ENCODE assay signal across 20 cellular contexts in the genomic region with DNA sequence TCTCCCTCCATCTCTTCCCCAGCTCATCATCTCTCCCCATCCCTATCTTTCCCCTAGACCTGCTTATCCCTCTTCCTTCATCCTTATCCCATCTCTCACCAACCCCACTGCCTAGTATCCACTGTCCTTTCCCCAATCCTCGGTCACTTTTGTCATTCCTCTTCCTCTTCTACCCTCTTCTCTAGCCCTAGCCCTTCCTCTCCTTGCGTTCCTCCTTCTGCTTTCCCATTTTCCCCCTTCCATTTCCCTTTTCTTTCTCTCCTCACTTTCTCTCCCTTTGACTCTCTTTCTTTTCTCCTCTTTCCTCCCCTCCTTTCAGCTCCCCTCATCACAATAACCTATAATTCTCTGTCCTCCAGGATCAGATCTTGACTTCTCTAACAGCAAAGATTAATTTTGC.
DNase-seq lines count a peak whose midpoint lies in the region; ATAC-seq, FAIRE-seq and TF ChIP-seq lines count a peak whose summit lies in the region.
"Had no signal": no experiment of that assay in that cellular context is flagged by ENCODE, and none has a peak within 500 bp of the region (broad histone marks: within the 10 kb centered on the region; RNA-seq: fewer than 3 reads in every experiment).

No MANE protein-coding gene starts in this region.

- H3K4me1 Mint-ChIP-seq in central memory CD8-positive, alpha-beta T cell = peaks cover 4% of the 10 kb centered on the region
- H3K4me1 Mint-ChIP-seq in progenitor cell of endocrine pancreas (ENCODE audit: low read depth) = no peaks in the 10 kb centered on the region
- H3K4me1 Mint-ChIP-seq: B cell had no signal

- POLR2A ChIA-PET in HepG2 (lab: Yijun Ruan, JAX) = no interaction called here

- in situ Hi-C loops in HepG2 (cut with HindIII; ENCODE audit: extremely low pct_ligation_motif_present, low pct_unique_long_range_greater_than_20kb) = no loop called here

- H3K27me3 ChIP-seq in HepG2 (ENCODE audit: control insufficient read depth in 1 of 2, insufficient read depth in 2 of 2, low read length in 2 of 2) (no peaks in the 10 kb centered on the region), right lobe of liver (no peaks in the 10 kb centered on the region)
- H3K27me3 ChIP-seq: BLaER1 treated with 17β-estradiol and CSF1 and Interleukin-3, amounts not matched to agents 10 nM and 100 nM had no signal

- CTCF ChIA-PET in HepG2 (lab: Yijun Ruan, JAX; ENCODE audit: low intra/inter-chr PET ratio, low total read pairs) = no interaction called here

- BruUV-seq in HepG2 (replicated peaks; lab: Mats Ljungman, UMichigan) = no TSS peak

- no peaks in the 10 kb centered on the region for H3K9me3 Mint-ChIP-seq in central memory CD8-positive, alpha-beta T cell
- H3K9me3 Mint-ChIP-seq in progenitor cell of endocrine pancreas (ENCODE audit: low read depth) = no peaks in the 10 kb centered on the region
- H3K9me3 Mint-ChIP-seq: CD4-positive, alpha-beta T cell; CD8-positive, alpha-beta T cell had no signal

- H3K4me1 ChIP-seq in HepG2 (ENCODE audit: insufficient read depth, low read length) (no peaks in the 10 kb centered on the region), right lobe of liver (no peaks in the 10 kb centered on the region)
- H3K4me1 ChIP-seq: A549; BLaER1 treated with 17β-estradiol and CSF1 and Interleukin-3, amounts not matched to agents 10 nM and 100 nM; Caco-2 had no signal

- H3K4me3 Mint-ChIP-seq in central memory CD8-positive, alpha-beta T cell = no peak overlapping the region
- H3K4me3 Mint-ChIP-seq in progenitor cell of endocrine pancreas (ENCODE audit: low read depth) = no peak overlapping the region
- H3K4me3 Mint-ChIP-seq: B cell; CD4-positive, alpha-beta T cell; CD8-positive, alpha-beta T cell had no signal

- H3K36me3 ChIP-seq in HepG2 (replicated peaks in 1 of 2; ENCODE audit: control insufficient read depth in 1 of 2, insufficient read depth in 2 of 2, low read length in 2 of 2) (no peaks in the 10 kb centered on the region), right lobe of liver (no peaks in the 10 kb centered on the region)
- H3K36me3 ChIP-seq: BLaER1 treated with 17β-estradiol and CSF1 and Interleukin-3, amounts not matched to agents 10 nM and 100 nM had no signal

- DNase-seq in HepG2 (ENCODE audit: low spot score) = no peak
- DNase-seq in right lobe of liver = no peak
- no peak for DNase-seq in central memory CD8-positive, alpha-beta T cell (ENCODE audit: low spot score in 2 of 2)
- no peak for DNase-seq in progenitor cell of endocrine pancreas (ENCODE audit: low spot score, unreplicated experiment)
- DNase-seq in DMS153 (lab: John Stamatoyannopoulos, UW) = no peak
- no peak for DNase-seq in activated CD4-positive, alpha-beta T cell treated with anti-CD3 and anti-CD28 coated beads, Interleukin-2, amount 50 U/mL, for 4 hours
- DNase-seq: AML-193; Caco-2; Calu3; CD4-positive, alpha-beta T cell; CD8-positive, alpha-beta T cell; DMS79 treated with DMSO at 0.1 percent for 48 hours; GF-D8 had no signal

- H4K20me1 ChIP-seq in HepG2 (ENCODE audit: insufficient read depth, low read length) = no peaks in the 10 kb centered on the region

- H3K9me3 ChIP-seq in HepG2 (ENCODE audit: low read length) = no peaks in the 10 kb centered on the region
- no peaks in the 10 kb centered on the region for H3K9me3 ChIP-seq in right lobe of liver
- H3K9me3 ChIP-seq: A549; BLaER1 treated with 17β-estradiol and CSF1 and Interleukin-3, amounts not matched to agents 10 nM and 100 nM; Caco-2 had no signal

- no peak for TF ChIP-seq RAD21 in HepG2 (CRISPR knock-in tag; IDR thresholded peaks at IDR 0.05)

- H3K27ac Mint-ChIP-seq in central memory CD8-positive, alpha-beta T cell (ENCODE audit: low read depth) = peak overlapping the region; percentile 8
- peak overlapping the region; percentile 29 for H3K27ac Mint-ChIP-seq in progenitor cell of endocrine pancreas
- H3K27ac Mint-ChIP-seq: B cell; CD4-positive, alpha-beta T cell; CD8-positive, alpha-beta T cell had no signal

- no peak for TF ChIP-seq CTCF in HepG2 (CRISPR knock-in tag; IDR thresholded peaks at IDR 0.05)
- no peak for TF ChIP-seq CTCF in right lobe of liver (IDR thresholded peaks at IDR 0.05)
- TF ChIP-seq CTCF in progenitor cell of endocrine pancreas (IDR thresholded peaks at IDR 0.05; ENCODE audit: unreplicated experiment) = no peak

- TF ChIP-seq POLR2A in HepG2 (IDR thresholded peaks at IDR 0.05; ENCODE audit: insufficient read depth in 1 of 2, low read depth in 2 of 2, low read length in 2 of 2) (no peak), right lobe of liver (IDR thresholded peaks at IDR 0.05) (no peak)

- no peaks in the 10 kb centered on the region for H3K79me2 ChIP-seq in HepG2 (ENCODE audit: insufficient read depth, low read length)

- H3K27ac ChIP-seq in HepG2 (ENCODE audit: extremely low read length, insufficient read depth, low read length) (no peak overlapping the region), right lobe of liver (no peak overlapping the region)
- H3K27ac ChIP-seq: 22Rv1; A549; BLaER1 treated with 17β-estradiol and CSF1 and Interleukin-3, amounts not matched to agents 10 nM and 100 nM; C4-2B had no signal

- no peak for ATAC-seq in HepG2
- ATAC-seq in right lobe of liver = no peak
- ATAC-seq in central memory CD8-positive, alpha-beta T cell (replicated peaks; ENCODE audit: extremely low read depth, poor library complexity, severe bottlenecking) = no peak
- ATAC-seq: A549; CD8-positive, alpha-beta T cell had no signal

- no peak overlapping the region for H3K9ac ChIP-seq in HepG2 (ENCODE audit: insufficient read depth, low read depth, low read length)
- H3K9ac ChIP-seq: BLaER1 treated with 17β-estradiol and CSF1 and Interleukin-3, amounts not matched to agents 10 nM and 100 nM had no signal

- no peak overlapping the region for H2AFZ ChIP-seq in HepG2 (ENCODE audit: low read length)

- WGBS in HepG2 (ENCODE audit: low lambda C conversion rate) = 93% methylated on average over 2 of the region's 2 CpGs
- 40% methylated on average over 1 of the region's 2 CpGs for WGBS in right lobe of liver (ENCODE audit: insufficient coverage, low coverage, low lambda C conversion rate, missing lambda C conversion rate)

- intact Hi-C loops in HepG2 (cut with micrococcal nuclease; ENCODE audit: unreplicated experiment) = no loop called here
- intact Hi-C loops in right lobe of liver (cut with DNase I) = no loop called here

- no peak for FAIRE-seq in HepG2 (lab: Jason Lieb, UNC)
- FAIRE-seq: A549, D721Med, GM12891 had no signal

- H3K27me3 Mint-ChIP-seq in central memory CD8-positive, alpha-beta T cell = no peaks in the 10 kb centered on the region
- no peaks in the 10 kb centered on the region for H3K27me3 Mint-ChIP-seq in progenitor cell of endocrine pancreas
- H3K27me3 Mint-ChIP-seq: B cell; CD4-positive, alpha-beta T cell had no signal

- TF ChIP-seq EP300 in HepG2 (IDR thresholded peaks at IDR 0.05; ENCODE audit: low read depth in 2 of 2, low read length in 2 of 2) (no peak), HepG2 (CRISPR knock-in tag; IDR thresholded peaks at IDR 0.05; ENCODE audit: borderline replicate concordance) (no peak)

- no peaks in the 10 kb centered on the region for H3K36me3 Mint-ChIP-seq in central memory CD8-positive, alpha-beta T cell (ENCODE audit: insufficient read depth)
- no peaks in the 10 kb centered on the region for H3K36me3 Mint-ChIP-seq in progenitor cell of endocrine pancreas (ENCODE audit: insufficient read depth)

- H3K4me3 ChIP-seq in HepG2 (replicated peaks in 1 of 3; ENCODE audit: insufficient read depth in 1 of 3, low read depth in 2 of 3, low read length in 3 of 3) (no peak overlapping the region), right lobe of liver (no peak overlapping the region)
- H3K4me3 ChIP-seq: A549; BLaER1 treated with 17β-estradiol and CSF1 and Interleukin-3, amounts not matched to agents 10 nM and 100 nM had no signal

- no peak overlapping the region for H3K4me2 ChIP-seq in HepG2 (ENCODE audit: low read depth, low read length)
- H3K4me2 ChIP-seq: A549; BLaER1 treated with 17β-estradiol and CSF1 and Interleukin-3, amounts not matched to agents 10 nM and 100 nM had no signal

TF ChIP-seq in HepG2, 621 proteins besides CTCF, POLR2A, EP300 and RAD21:
- TF ChIP-seq MBD4 (IDR thresholded peaks at IDR 0.05; ENCODE audit: borderline replicate concordance, low read length) (no peak), PHF20 (CRISPR knock-in tag; IDR thresholded peaks at IDR 0.05) (no peak), LCORL (IDR thresholded peaks at IDR 0.05) (0 out of 2 replicates have a peak, but pooled peaks have one; percentile 8), LCORL (CRISPR knock-in tag; IDR thresholded peaks at IDR 0.05) (no peak), ATF7 (IDR thresholded peaks at IDR 0.05) (0 out of 2 replicates have a peak, but pooled peaks have one; percentile 10), ATF7 (CRISPR knock-in tag; IDR thresholded peaks at IDR 0.05) (no peak)
- TF ChIP-seq, protein P1, sequence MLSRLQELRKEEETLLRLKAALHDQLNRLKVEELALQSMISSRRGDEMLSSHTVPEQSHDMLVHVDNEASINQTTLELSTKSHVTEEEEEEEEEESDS (CRISPR knock-in tag; IDR thresholded peaks at IDR 0.05; ENCODE audit: borderline replicate concordance) = no peak
